ENCODE assay signal across 1 cellular context in the genomic region with DNA sequence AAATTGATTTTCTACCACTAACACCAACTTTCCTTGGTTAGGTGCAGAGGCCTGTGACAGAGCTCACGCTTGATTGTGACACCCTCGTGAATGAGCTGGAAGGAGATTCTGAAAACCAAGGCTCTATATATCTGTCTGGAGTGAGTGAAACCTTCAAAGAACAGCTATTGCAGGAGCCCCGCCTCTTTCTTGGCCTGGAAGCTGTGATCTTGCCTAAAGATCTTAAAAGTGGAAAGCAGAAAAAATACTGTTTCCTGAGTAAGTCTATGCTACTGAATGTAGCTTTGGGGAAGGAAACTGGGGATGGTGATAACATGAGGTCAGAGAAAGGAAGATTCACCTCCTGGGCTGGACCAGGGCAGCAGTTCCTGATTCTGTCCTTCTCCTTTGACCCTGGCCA.
TF ChIP-seq lines count a peak whose summit lies in the region.

No MANE protein-coding gene starts in this region.

TF ChIP-seq in WTC11, 78 proteins besides CTCF, POLR2A, EP300 and RAD21 (continued from another document):
- no peak for TF ChIP-seq IRF1 (CRISPR knock-in tag; IDR thresholded peaks at IDR 0.05)
- TF ChIP-seq NFYB (CRISPR knock-in tag; conservative IDR thresholded peaks at IDR 0.05; ENCODE audit: low read depth), result no peak
- TF ChIP-seq TCF7 (CRISPR knock-in tag; IDR thresholded peaks at IDR 0.05; ENCODE audit: low read depth), result no peak
- TF ChIP-seq, protein P1, sequence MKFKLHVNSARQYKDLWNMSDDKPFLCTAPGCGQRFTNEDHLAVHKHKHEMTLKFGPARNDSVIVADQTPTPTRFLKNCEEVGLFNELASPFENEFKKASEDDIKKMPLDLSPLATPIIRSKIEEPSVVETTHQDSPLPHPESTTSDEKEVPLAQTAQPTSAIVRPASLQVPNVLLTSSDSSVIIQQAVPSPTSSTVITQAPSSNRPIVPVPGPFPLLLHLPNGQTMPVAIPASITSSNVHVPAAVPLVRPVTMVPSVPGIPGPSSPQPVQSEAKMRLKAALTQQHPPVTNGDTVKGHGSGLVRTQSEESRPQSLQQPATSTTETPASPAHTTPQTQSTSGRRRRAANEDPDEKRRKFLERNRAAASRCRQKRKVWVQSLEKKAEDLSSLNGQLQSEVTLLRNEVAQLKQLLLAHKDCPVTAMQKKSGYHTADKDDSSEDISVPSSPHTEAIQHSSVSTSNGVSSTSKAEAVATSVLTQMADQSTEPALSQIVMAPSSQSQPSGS (CRISPR knock-in tag; IDR thresholded peaks at IDR 0.05; ENCODE audit: borderline replicate concordance, low read depth), result no peak
- TF ChIP-seq JAZF1 (CRISPR knock-in tag; IDR thresholded peaks at IDR 0.05), result no peak
- no peak for TF ChIP-seq RORB (CRISPR knock-in tag; IDR thresholded peaks at IDR 0.05)
- no peak for TF ChIP-seq FOXK1 (CRISPR knock-in tag; IDR thresholded peaks at IDR 0.05)
- no peak for TF ChIP-seq MXD4 (CRISPR knock-in tag; IDR thresholded peaks at IDR 0.05; ENCODE audit: borderline replicate concordance)
- TF ChIP-seq GRHL2 (CRISPR knock-in tag; IDR thresholded peaks at IDR 0.05; ENCODE audit: insufficient replicate concordance, severe bottlenecking), result no peak
- TF ChIP-seq NR2C2 (CRISPR knock-in tag; IDR thresholded peaks at IDR 0.05), result no peak
